In the genomic region with DNA sequence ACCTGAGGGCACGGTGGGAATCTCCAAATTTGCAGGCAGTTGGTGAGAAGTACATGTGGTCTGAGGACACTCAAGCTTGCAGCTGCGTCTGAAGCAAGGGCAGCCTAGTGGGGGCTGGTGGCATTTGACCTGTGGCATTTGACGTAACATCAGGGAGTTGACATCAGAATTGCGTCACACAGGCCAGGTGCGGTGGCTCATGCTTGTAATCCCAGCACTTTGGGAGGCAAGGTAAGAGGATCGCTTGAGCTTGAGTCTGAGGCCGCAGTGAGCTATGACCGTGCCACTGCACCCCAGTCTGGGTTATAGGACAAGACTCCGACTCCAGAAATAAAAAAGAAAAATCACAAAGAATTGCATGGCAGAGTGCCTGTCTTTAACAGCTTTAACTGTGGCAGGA, we compare ENCODE assay signal across 25 cellular contexts. TPM values are rescaled to one million over a fixed set of nuclear protein-coding genes. Genes with fewer than 3 reads are reported as not detected.
DNase-seq lines count a peak whose midpoint lies in the region; ATAC-seq, FAIRE-seq and TF ChIP-seq lines count a peak whose summit lies in the region.
"Had no signal": no experiment of that assay in that cellular context is flagged by ENCODE, and none has a peak within 500 bp of the region (broad histone marks: within the 10 kb centered on the region; RNA-seq: fewer than 3 reads in every experiment).

No MANE protein-coding gene starts in this region.

- no peak for TF ChIP-seq POLR2A in IMR-90 (IDR thresholded peaks at IDR 0.05; ENCODE audit: low read depth, low read length)
- no peak for TF ChIP-seq POLR2A in NB4 (IDR thresholded peaks at IDR 0.05; ENCODE audit: extremely low read depth, insufficient read length)

- DNase-seq in activated CD8-positive, alpha-beta memory T cell treated with anti-CD3 and anti-CD28 coated beads, Interleukin-2, amount 50 U/mL, for 48 hours: peak; percentile 7
- no peak for DNase-seq in activated CD8-positive, alpha-beta memory T cell treated with anti-CD3 and anti-CD28 coated beads, Interleukin-2, amount 10 ng/mL, durations not matched to agents 7 days and 5 days
- DNase-seq in IMR-90 (no peak), NB4 (ENCODE audit: low read depth) (peak; percentile 23), mesenteric fat pad (ENCODE audit: low spot score) (peak; percentile 45), D721Med (ENCODE audit: insufficient read length, low spot score) (no peak), cortex of kidney (lab: John Stamatoyannopoulos, UW) (no peak)
- no peak for DNase-seq in activated CD4-positive, alpha-beta T cell treated with anti-CD3 and anti-CD28 coated beads, Interleukin-2, amount 10 ng/mL, durations not matched to agents 24 days and 14 days
- DNase-seq: 8988T; ACHN; AML-193; BE2C; Caco-2; CD4-positive, alpha-beta memory T cell; DMS 273 treated with DMSO at 0.1 percent for 48 hours; DMS79; EL; GDM1; HFFc6 had no signal

- no peaks in the 10 kb centered on the region for H3K9me3 ChIP-seq in IMR-90 (ENCODE audit: control insufficient read depth, insufficient read depth, low read length)
- H3K9me3 ChIP-seq: A549, BE2C, Caco-2, HAP-1 had no signal

- H3K27me3 Mint-ChIP-seq in activated CD8-positive, alpha-beta memory T cell treated with anti-CD3 and anti-CD28 coated beads, Interleukin-2, amount 10 ng/mL, durations not matched to agents 7 days and 5 days: no peaks in the 10 kb centered on the region
- no peaks in the 10 kb centered on the region for H3K27me3 Mint-ChIP-seq in activated CD4-positive, alpha-beta T cell treated with anti-CD3 and anti-CD28 coated beads, Interleukin-2, amount 10 ng/mL, durations not matched to agents 24 days and 14 days
- H3K27me3 Mint-ChIP-seq: CD4-positive, alpha-beta memory T cell had no signal

- no peak overlapping the region for H4K91ac ChIP-seq in IMR-90 (ENCODE audit: insufficient read depth, low read depth, low read length)

- H3K4me2 ChIP-seq in IMR-90 (ENCODE audit: low read depth, low read length): no peak overlapping the region
- H3K4me2 ChIP-seq: A549; BLaER1 treated with 17β-estradiol and CSF1 and Interleukin-3, amounts not matched to agents 10 nM and 100 nM; GM23338 had no signal

- no peaks in the 10 kb centered on the region for H3K4me1 Mint-ChIP-seq in activated CD8-positive, alpha-beta memory T cell treated with anti-CD3 and anti-CD28 coated beads, Interleukin-2, amount 10 ng/mL, durations not matched to agents 7 days and 5 days
- H3K4me1 Mint-ChIP-seq in activated CD4-positive, alpha-beta T cell treated with anti-CD3 and anti-CD28 coated beads, Interleukin-2, amount 10 ng/mL, durations not matched to agents 24 days and 14 days: no peaks in the 10 kb centered on the region
- H3K4me1 Mint-ChIP-seq: CD4-positive, alpha-beta memory T cell; GM23338 had no signal

- no peak overlapping the region for H3K27ac Mint-ChIP-seq in activated CD8-positive, alpha-beta memory T cell treated with anti-CD3 and anti-CD28 coated beads, Interleukin-2, amount 10 ng/mL, durations not matched to agents 7 days and 5 days
- no peak overlapping the region for H3K27ac Mint-ChIP-seq in activated CD4-positive, alpha-beta T cell treated with anti-CD3 and anti-CD28 coated beads, Interleukin-2, amount 10 ng/mL, durations not matched to agents 24 days and 14 days
- H3K27ac Mint-ChIP-seq: CD4-positive, alpha-beta memory T cell; GM23338; HFFc6 had no signal

- dilution Hi-C loops in IMR-90 (cut with HindIII; ENCODE audit: low sequenced_read_pairs, unreplicated experiment): no loop called here

- no TSS peak for BruUV-seq in IMR-90 (replicated peaks; lab: Mats Ljungman, UMichigan)

- no peak overlapping the region for H3K4me3 Mint-ChIP-seq in activated CD8-positive, alpha-beta memory T cell treated with anti-CD3 and anti-CD28 coated beads, Interleukin-2, amount 10 ng/mL, durations not matched to agents 7 days and 5 days
- H3K4me3 Mint-ChIP-seq in activated CD4-positive, alpha-beta T cell treated with anti-CD3 and anti-CD28 coated beads, Interleukin-2, amount 10 ng/mL, durations not matched to agents 24 days and 14 days: no peak overlapping the region
- H3K4me3 Mint-ChIP-seq: CD4-positive, alpha-beta memory T cell; GM23338; HFFc6 had no signal

- H3K4ac ChIP-seq in IMR-90 (ENCODE audit: low read depth, low read length): no peak overlapping the region

- H3K18ac ChIP-seq in IMR-90 (ENCODE audit: low read depth, low read length): no peak overlapping the region

- H3K23ac ChIP-seq in IMR-90 (ENCODE audit: low read depth, low read length): no peak overlapping the region

- H3K27ac ChIP-seq in IMR-90 (ENCODE audit: insufficient read depth, low read length): no peak overlapping the region
- H3K27ac ChIP-seq: A549; BLaER1 treated with 17β-estradiol and CSF1 and Interleukin-3, amounts not matched to agents 10 nM and 100 nM had no signal

- no peak overlapping the region for H3K9ac ChIP-seq in IMR-90 (ENCODE audit: low read depth, low read length)
- H3K9ac ChIP-seq: BLaER1 treated with 17β-estradiol and CSF1 and Interleukin-3, amounts not matched to agents 10 nM and 100 nM had no signal

- POLR2A ChIA-PET in IMR-90 (lab: Charles Lee; ENCODE audit: unreplicated experiment): no interaction called here

- no peak overlapping the region for H2AK5ac ChIP-seq in IMR-90 (ENCODE audit: low read depth, low read length)

- H4K8ac ChIP-seq in IMR-90 (ENCODE audit: low read depth in 2 of 2, low read length in 2 of 2): no peak overlapping the region

- 97% methylated on average over 5 of the region's 9 CpGs; no CpG with 5 or more reads in 1 of the 2 experiments for WGBS in IMR-90 (ENCODE audit: extremely low coverage in 2 of 2, insufficient read length in 1 of 2), 2 experiments

- H3K36me3 Mint-ChIP-seq in activated CD8-positive, alpha-beta memory T cell treated with anti-CD3 and anti-CD28 coated beads, Interleukin-2, amount 10 ng/mL, durations not matched to agents 7 days and 5 days: peaks cover 5% of the 10 kb centered on the region
- peaks cover 38% of the 10 kb centered on the region for H3K36me3 Mint-ChIP-seq in activated CD4-positive, alpha-beta T cell treated with anti-CD3 and anti-CD28 coated beads, Interleukin-2, amount 10 ng/mL, durations not matched to agents 24 days and 14 days (ENCODE audit: low read depth)

- TF ChIP-seq CTCF in IMR-90 (conservative IDR thresholded peaks at IDR 0.05; ENCODE audit: low read depth, low read length) (no peak), NB4 (IDR thresholded peaks at IDR 0.05; ENCODE audit: low read depth, low read length) (no peak), D721Med (IDR thresholded peaks at IDR 0.05; ENCODE audit: insufficient read depth, missing control alignments) (no peak)

- H3K4me3 ChIP-seq in IMR-90 (ENCODE audit: insufficient read depth, low read depth, low read length): no peak overlapping the region
- H3K4me3 ChIP-seq in NB4 (ENCODE audit: low read depth, low read length): no peak overlapping the region
- H3K4me3 ChIP-seq: A549; BLaER1 treated with 17β-estradiol and CSF1 and Interleukin-3, amounts not matched to agents 10 nM and 100 nM; GM12878; GM23338; HAP-1 had no signal

- FAIRE-seq in D721Med (lab: Jason Lieb, UNC): no peak
- FAIRE-seq: A549, GM12878, H54 had no signal

- H2AFZ ChIP-seq in IMR-90 (replicated peaks; ENCODE audit: low read length, poor library complexity): no peak overlapping the region
- H2AFZ ChIP-seq: GM23338 had no signal

- H3K4me1 ChIP-seq in IMR-90 (ENCODE audit: control insufficient read depth, insufficient read depth, low read length): no peaks in the 10 kb centered on the region
- H3K4me1 ChIP-seq: A549, BE2C, Caco-2, HAP-1 had no signal

- no peak overlapping the region for H2BK15ac ChIP-seq in IMR-90 (ENCODE audit: low read depth, low read length)

- CTCF ChIA-PET in activated CD8-positive, alpha-beta memory T cell treated with anti-CD3 and anti-CD28 coated beads, Interleukin-2, amount 10 ng/mL, durations not matched to agents 7 days and 5 days (lab: Charles Lee): no interaction called here
- CTCF ChIA-PET in IMR-90 (lab: Yijun Ruan, JAX): no interaction called here

- peaks cover 5% of the 10 kb centered on the region for H3K36me3 ChIP-seq in IMR-90 (ENCODE audit: control insufficient read depth, insufficient read depth, low read length)
- H3K36me3 ChIP-seq: BE2C, HAP-1 had no signal

- no peak overlapping the region for H4K5ac ChIP-seq in IMR-90 (ENCODE audit: low read depth, low read length)

- H2BK5ac ChIP-seq in IMR-90 (ENCODE audit: low read depth, low read length, poor library complexity, severe bottlenecking): no peak overlapping the region

- H3K79me1 ChIP-seq in IMR-90 (ENCODE audit: low read depth in 1 of 2, low read length in 2 of 2): no peaks in the 10 kb centered on the region

- ATAC-seq in activated CD8-positive, alpha-beta memory T cell treated with anti-CD3 and anti-CD28 coated beads, Interleukin-2, amount 10 ng/mL, durations not matched to agents 7 days and 5 days: no peak
- ATAC-seq in IMR-90 (ENCODE audit: low read depth): no peak
- ATAC-seq: A549, GM12878, GM23338 had no signal

- intact Hi-C loops in IMR-90 (cut with micrococcal nuclease): no loop called here
- intact Hi-C loops in activated CD4-positive, alpha-beta T cell treated with anti-CD3 and anti-CD28 coated beads, Interleukin-2, amount 10 ng/mL, durations not matched to agents 24 days and 14 days (cut with micrococcal nuclease): no loop called here

- no peaks in the 10 kb centered on the region for H3K9me3 Mint-ChIP-seq in activated CD8-positive, alpha-beta memory T cell treated with anti-CD3 and anti-CD28 coated beads, Interleukin-2, amount 10 ng/mL, durations not matched to agents 7 days and 5 days (ENCODE audit: low read depth)
- no peaks in the 10 kb centered on the region for H3K9me3 Mint-ChIP-seq in activated CD4-positive, alpha-beta T cell treated with anti-CD3 and anti-CD28 coated beads, Interleukin-2, amount 10 ng/mL, durations not matched to agents 24 days and 14 days

- H2BK120ac ChIP-seq in IMR-90 (ENCODE audit: low read depth, low read length): no peak overlapping the region

- no peak overlapping the region for H3K56ac ChIP-seq in IMR-90 (ENCODE audit: extremely low read depth, insufficient read depth, low read length)

- no peaks in the 10 kb centered on the region for H3K27me3 ChIP-seq in IMR-90 (ENCODE audit: control insufficient read depth, insufficient read depth, low read length)
- H3K27me3 ChIP-seq: BE2C; BLaER1 treated with 17β-estradiol and CSF1 and Interleukin-3, amounts not matched to agents 10 nM and 100 nM had no signal

- H4K20me1 ChIP-seq in IMR-90 (ENCODE audit: insufficient read depth, low read length): no peaks in the 10 kb centered on the region
- H4K20me1 ChIP-seq: BLaER1 treated with 17β-estradiol and CSF1 and Interleukin-3, amounts not matched to agents 10 nM and 100 nM had no signal

- in situ Hi-C loops in IMR-90 (cut with MboI; ENCODE audit: low sequenced_read_pairs): no loop called here

- H3K9me1 ChIP-seq in IMR-90 (ENCODE audit: insufficient read depth, low read length): no peaks in the 10 kb centered on the region

- no peak overlapping the region for H2BK20ac ChIP-seq in IMR-90 (ENCODE audit: low read depth, low read length)

- no peak for TF ChIP-seq RAD21 in IMR-90 (IDR thresholded peaks at IDR 0.05; ENCODE audit: low read length)

- no peak overlapping the region for H3K14ac ChIP-seq in IMR-90 (replicated peaks; ENCODE audit: low read depth, low read length)

- no peak overlapping the region for H2AK9ac ChIP-seq in IMR-90 (replicated peaks; ENCODE audit: low read depth, low read length, poor library complexity)

RNA-seq across cellular contexts. Expression of gene RBAK, which starts 25.6 kb away (rescaled TPM):
- total RNA-seq in activated CD8-positive, alpha-beta memory T cell treated with anti-CD3 and anti-CD28 coated beads, Interleukin-2, amount 10 ng/mL, durations not matched to agents 7 days and 5 days: 10 to 100 TPM; 11.0 to 11.9 TPM
- 8.1 and 9.4 TPM in 2 replicates for total RNA-seq in IMR-90 (2012; rRNA removed)
- polyA plus RNA-seq in IMR-90 (2012; rRNA removed): 2.0 and 2.8 TPM in 2 replicates
- 0.29 and 0.35 TPM in 2 replicates for polyA plus RNA-seq in IMR-90 (2012; cell fraction: cytosol; rRNA removed)
- 0.87 and 9.0 TPM in 2 replicates for polyA plus RNA-seq in IMR-90 (2012; cell fraction: nucleus; rRNA removed; ENCODE audit: low replicate concordance)
- total RNA-seq in mesenteric fat pad: 9.8 TPM
- 13.6 and 14.2 TPM in 2 replicates for total RNA-seq in activated CD4-positive, alpha-beta T cell treated with anti-CD3 and anti-CD28 coated beads, Interleukin-2, amount 10 ng/mL, durations not matched to agents 24 days and 14 days

Comparison
In these comparisons a context has a peak if more than half of its experiments do, and no peak if none do; other contexts are left out.
1. DNase-seq: peak in activated CD8-positive, alpha-beta memory T cell treated with anti-CD3 and anti-CD28 coated beads, Interleukin-2, amount 50 U/mL, for 48 hours (single experiment), NB4 (single experiment) and mesenteric fat pad (single experiment); none in activated CD8-positive, alpha-beta memory T cell treated with anti-CD3 and anti-CD28 coated beads, Interleukin-2, amount 10 ng/mL, durations not matched to agents 7 days and 5 days (single experiment), IMR-90 (single experiment), D721Med (single experiment), activated CD4-positive, alpha-beta T cell treated with anti-CD3 and anti-CD28 coated beads, Interleukin-2, amount 10 ng/mL, durations not matched to agents 24 days and 14 days (single experiment) and cortex of kidney (single experiment).